In genomic region chr2:12433641-12433990, GRCh38 we compare ENCODE assay signal across 1 cellular context.
TF ChIP-seq lines count a peak whose summit lies in the region.

No MANE protein-coding gene starts in this region.

TF ChIP-seq in liver, 16 proteins besides CTCF, POLR2A, EP300 and RAD21 (continued from another document):
- TF ChIP-seq, protein P1, sequence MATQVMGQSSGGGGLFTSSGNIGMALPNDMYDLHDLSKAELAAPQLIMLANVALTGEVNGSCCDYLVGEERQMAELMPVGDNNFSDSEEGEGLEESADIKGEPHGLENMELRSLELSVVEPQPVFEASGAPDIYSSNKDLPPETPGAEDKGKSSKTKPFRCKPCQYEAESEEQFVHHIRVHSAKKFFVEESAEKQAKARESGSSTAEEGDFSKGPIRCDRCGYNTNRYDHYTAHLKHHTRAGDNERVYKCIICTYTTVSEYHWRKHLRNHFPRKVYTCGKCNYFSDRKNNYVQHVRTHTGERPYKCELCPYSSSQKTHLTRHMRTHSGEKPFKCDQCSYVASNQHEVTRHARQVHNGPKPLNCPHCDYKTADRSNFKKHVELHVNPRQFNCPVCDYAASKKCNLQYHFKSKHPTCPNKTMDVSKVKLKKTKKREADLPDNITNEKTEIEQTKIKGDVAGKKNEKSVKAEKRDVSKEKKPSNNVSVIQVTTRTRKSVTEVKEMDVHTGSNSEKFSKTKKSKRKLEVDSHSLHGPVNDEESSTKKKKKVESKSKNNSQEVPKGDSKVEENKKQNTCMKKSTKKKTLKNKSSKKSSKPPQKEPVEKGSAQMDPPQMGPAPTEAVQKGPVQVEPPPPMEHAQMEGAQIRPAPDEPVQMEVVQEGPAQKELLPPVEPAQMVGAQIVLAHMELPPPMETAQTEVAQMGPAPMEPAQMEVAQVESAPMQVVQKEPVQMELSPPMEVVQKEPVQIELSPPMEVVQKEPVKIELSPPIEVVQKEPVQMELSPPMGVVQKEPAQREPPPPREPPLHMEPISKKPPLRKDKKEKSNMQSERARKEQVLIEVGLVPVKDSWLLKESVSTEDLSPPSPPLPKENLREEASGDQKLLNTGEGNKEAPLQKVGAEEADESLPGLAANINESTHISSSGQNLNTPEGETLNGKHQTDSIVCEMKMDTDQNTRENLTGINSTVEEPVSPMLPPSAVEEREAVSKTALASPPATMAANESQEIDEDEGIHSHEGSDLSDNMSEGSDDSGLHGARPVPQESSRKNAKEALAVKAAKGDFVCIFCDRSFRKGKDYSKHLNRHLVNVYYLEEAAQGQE (IDR thresholded peaks at IDR 0.05) = no peak
- no peak for TF ChIP-seq YY1 (IDR thresholded peaks at IDR 0.05)
- no peak for TF ChIP-seq JUND (IDR thresholded peaks at IDR 0.05)
- TF ChIP-seq FOXA2 (IDR thresholded peaks at IDR 0.05) = no peak
